Comparison of ENCODE assay signal across 8 cellular contexts in the genomic region with DNA sequence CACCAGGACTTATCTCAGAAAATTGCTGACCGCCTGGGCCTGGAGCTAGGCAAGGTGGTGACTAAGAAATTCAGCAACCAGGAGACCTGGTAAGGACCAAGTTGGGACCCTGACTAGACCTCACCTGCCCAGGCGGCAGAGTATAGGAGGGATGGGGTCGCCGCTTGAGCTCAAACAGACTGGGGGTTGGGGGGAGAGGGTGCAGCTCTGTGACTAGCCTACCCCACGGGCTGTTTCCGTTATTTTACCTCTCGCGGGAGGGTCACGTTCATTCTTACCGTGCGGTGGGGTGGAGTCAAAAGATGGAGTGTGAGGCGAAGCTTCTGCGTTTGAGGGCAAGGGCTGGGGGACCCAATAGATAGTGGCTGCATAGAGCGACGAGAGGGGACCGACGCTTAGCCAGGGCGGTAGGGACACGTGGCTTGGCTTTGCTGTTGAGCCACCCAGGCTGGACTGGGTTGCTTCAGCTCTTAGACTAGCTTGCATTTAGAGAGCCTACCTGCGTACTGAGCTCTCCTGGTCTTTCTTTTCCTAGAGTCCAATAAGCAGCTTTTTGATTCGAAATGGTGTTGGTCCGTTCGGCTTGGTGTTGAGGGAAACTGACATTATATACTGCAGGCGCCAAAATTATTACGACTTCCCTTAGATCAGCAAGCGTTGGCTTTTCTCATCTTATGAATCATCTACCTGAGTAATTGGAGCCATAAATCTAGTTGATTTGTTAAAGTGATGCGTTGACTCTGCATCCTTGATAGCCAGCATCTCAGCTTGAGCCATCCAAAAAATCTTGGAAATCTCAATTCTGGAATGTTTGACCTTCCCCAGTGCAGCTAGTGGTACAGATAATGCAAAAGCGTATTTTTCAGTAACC. TPM values are rescaled to one million over a fixed set of nuclear protein-coding genes. Genes with fewer than 3 reads are reported as not detected.
DNase-seq lines count a peak whose midpoint lies in the region; ATAC-seq, FAIRE-seq and TF ChIP-seq lines count a peak whose summit lies in the region.

No MANE protein-coding gene starts in this region.

- H3K4me3 ChIP-seq in LNCaP clone FGC (ENCODE audit: low read depth, low read length) (peak overlapping the region; percentile 83), brain microvascular endothelial cell (ENCODE audit: low read depth, low read length) (peak overlapping the region; percentile 76)

- H3K9me3 ChIP-seq in T-helper 17 cell (ENCODE audit: control insufficient read depth, low read length, poor library complexity, severe bottlenecking), result no peaks in the 10 kb centered on the region

- H3K36me3 Mint-ChIP-seq in T-helper 17 cell (ENCODE audit: low read depth), result no peaks in the 10 kb centered on the region

- no peaks in the 10 kb centered on the region for H3K36me3 ChIP-seq in brain microvascular endothelial cell (replicated peaks)

- TF ChIP-seq CTCF in LNCaP clone FGC (IDR thresholded peaks at IDR 0.05; ENCODE audit: control insufficient read depth, extremely low read depth, insufficient read depth) (no peak), brain microvascular endothelial cell (IDR thresholded peaks at IDR 0.05; ENCODE audit: low read depth, low read length, missing control alignments) (no peak)

- no peak for FAIRE-seq in HTR-8/SVneo (lab: Jason Lieb, UNC)

- H3K27me3 Mint-ChIP-seq in T-helper 17 cell, result no peaks in the 10 kb centered on the region

- peak; percentile 24 for DNase-seq in GM03348 (ENCODE audit: low spot score)
- no peak for DNase-seq in LNCaP clone FGC (ENCODE audit: low read depth)
- DNase-seq in T-helper 17 cell, result peak; percentile 16 to 31 (median 21)
- peak; percentile 17 for DNase-seq in brain microvascular endothelial cell
- peak; percentile 37 for DNase-seq in iris pigment epithelial cell (ENCODE audit: low read depth)
- peak; percentile 20 to 38 (median 37) for DNase-seq in stimulated activated CD4-positive, alpha-beta T cell treated with anti-CD3 and anti-CD28 coated beads, Interleukin-12 subunit alpha, Interleukin-12 subunit beta, amount 100 ng/mL, for 48 hours (ENCODE audit: low read depth in 2 of 3, low spot score in 1 of 3)
- no peak for DNase-seq in HTR-8/SVneo (ENCODE audit: insufficient read length, low spot score)

- in situ Hi-C loops in brain microvascular endothelial cell (cut with HindIII; ENCODE audit: low pct_ligation_motif_present, low sequenced_read_pairs), result no loop called here

- H3K4me1 Mint-ChIP-seq in T-helper 17 cell, result peaks cover 9% of the 10 kb centered on the region

- H3K27me3 ChIP-seq in brain microvascular endothelial cell (replicated peaks), result no peaks in the 10 kb centered on the region

- H3K27ac Mint-ChIP-seq in T-helper 17 cell, result peak overlapping the region; percentile 83

- ATAC-seq in GM21737 (IDR thresholded peaks at IDR 0.05; ENCODE audit: unreplicated experiment) (peak; percentile 28), T-helper 17 cell (peak; percentile 65)

- peak overlapping the region; percentile 91 for H3K4me3 Mint-ChIP-seq in T-helper 17 cell

- H3K27ac ChIP-seq in brain microvascular endothelial cell, result peak overlapping the region; percentile 66

RNA-seq across cellular contexts. Expression of gene PRPS1, which starts 0.6 kb away (rescaled TPM):
- total RNA-seq in T-helper 17 cell, result 10 to 100 TPM; 68.9 to 69.1 TPM

Comparison
In these comparisons a context has a peak if more than half of its experiments do, and no peak if none do; other contexts are left out.
1. DNase-seq: peak in GM03348 (single experiment), T-helper 17 cell (3 of 3), brain microvascular endothelial cell (single experiment), iris pigment epithelial cell (single experiment) and stimulated activated CD4-positive, alpha-beta T cell treated with anti-CD3 and anti-CD28 coated beads, Interleukin-12 subunit alpha, Interleukin-12 subunit beta, amount 100 ng/mL, for 48 hours (3 of 3); none in LNCaP clone FGC (single experiment) and HTR-8/SVneo (single experiment).